8 cellular contexts compared by ENCODE assay signal in genomic region chr12:47904647-47905312, GRCh38.
A peak's percentile ranks its signal among the peaks of the same experiment; 100 is the strongest.
DNase-seq lines count a peak whose midpoint lies in the region; ATAC-seq and TF ChIP-seq lines count a peak whose summit lies in the region.

Gene VDR, minus strand, starts transcription at chr12:47904994. Its CDS starts 25,881 bp downstream, at chr12:47879113.

- peak within 1 kb of the TSS; percentile 54 for H3K4me3 ChIP-seq in WERI-Rb-1 (ENCODE audit: low read depth, low read length)
- peak within 1 kb of the TSS; percentile 68 to 82 for H3K4me3 ChIP-seq in cardiac fibroblast (replicated peaks in 1 of 2; ENCODE audit: low read depth in 2 of 2, low read length in 2 of 2)

- peak; percentile 49 for ATAC-seq in GM18505 (IDR thresholded peaks at IDR 0.05; ENCODE audit: unreplicated experiment)
- ATAC-seq in HG03025 (IDR thresholded peaks at IDR 0.05; ENCODE audit: low FRiP score, unreplicated experiment): peak; percentile 77

- H3K9me3 ChIP-seq in WERI-Rb-1 (ENCODE audit: severe bottlenecking): no peaks in the 10 kb centered on the region

- H3K36me3 ChIP-seq in WERI-Rb-1: no peaks in the 10 kb centered on the region

- peak within 1 kb of the TSS; percentile 56 for H3K27ac ChIP-seq in WERI-Rb-1

- peak; percentile 24; the same call in 1 of the 2 replicates for TF ChIP-seq CTCF in WERI-Rb-1 (IDR thresholded peaks at IDR 0.05; ENCODE audit: low read depth, low read length)
- peak; percentile 26 for TF ChIP-seq CTCF in cardiac fibroblast (IDR thresholded peaks at IDR 0.05; ENCODE audit: low read depth, low read length)

- H3K27me3 ChIP-seq in WERI-Rb-1 (ENCODE audit: insufficient read depth, low read depth, severe bottlenecking): peaks cover 35% of the 10 kb centered on the region

- peak; percentile 40 for TF ChIP-seq POLR2A in GM18505 (IDR thresholded peaks at IDR 0.05; ENCODE audit: borderline replicate concordance, extremely low read depth, insufficient read depth, insufficient read length)

- DNase-seq in NCI-H2171 (lab: John Stamatoyannopoulos, UW) (peak; percentile 75), WERI-Rb-1 (peak; percentile 78), cardiac fibroblast (ENCODE audit: low read depth in 2 of 2) (peak; percentile 72 to 75), islet precursor cell (peak; percentile 99), hippocampal formation (lab: John Stamatoyannopoulos, UW) (no peak)
- peak; percentile 81 for DNase-seq in stimulated activated CD4-positive, alpha-beta T cell treated with anti-CD3 and anti-CD28 coated beads, Interleukin-15, amount 100 ng/mL, for 24 hours

Comparison
In these comparisons a context has a peak if more than half of its experiments do, and no peak if none do; other contexts are left out.
1. DNase-seq: peak in NCI-H2171 (single experiment), WERI-Rb-1 (single experiment), cardiac fibroblast (2 of 2), islet precursor cell (single experiment) and stimulated activated CD4-positive, alpha-beta T cell treated with anti-CD3 and anti-CD28 coated beads, Interleukin-15, amount 100 ng/mL, for 24 hours (single experiment); none in hippocampal formation (0 of 2).